Comparison of ENCODE assay signal across 13 cellular contexts in the genomic region with DNA sequence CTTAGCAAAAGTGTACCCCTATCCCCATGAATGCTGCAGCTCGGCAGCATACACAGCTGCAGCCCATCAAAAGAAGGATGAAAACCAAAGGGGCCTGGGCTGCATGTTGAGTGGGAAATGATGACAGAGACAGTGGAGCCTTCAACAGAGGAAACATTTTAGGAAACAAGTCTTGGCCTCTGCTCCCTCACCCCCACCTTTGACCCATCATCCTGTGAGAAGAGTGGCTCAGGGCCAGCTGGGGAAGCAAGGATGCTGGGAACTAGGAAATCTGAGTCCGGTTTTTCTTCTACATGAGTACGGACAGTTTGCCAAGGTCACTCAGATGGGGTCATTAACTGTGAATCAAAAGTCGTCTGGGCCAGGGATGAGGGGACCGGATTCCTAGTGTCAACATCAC. TPM values are rescaled to one million over a fixed set of nuclear protein-coding genes. Genes with fewer than 3 reads are reported as not detected.
DNase-seq lines count a peak whose midpoint lies in the region; ATAC-seq, FAIRE-seq and TF ChIP-seq lines count a peak whose summit lies in the region.
"Had no signal": no experiment of that assay in that cellular context is flagged by ENCODE, and none has a peak within 500 bp of the region (broad histone marks: within the 10 kb centered on the region; RNA-seq: fewer than 3 reads in every experiment).

No MANE protein-coding gene starts in this region.

- H3K9me3 ChIP-seq in heart left ventricle (no peaks in the 10 kb centered on the region), astrocyte (ENCODE audit: insufficient read depth, low read depth, low read length) (no peaks in the 10 kb centered on the region)
- H3K9me3 ChIP-seq: BLaER1 treated with 17β-estradiol and CSF1 and Interleukin-3, amounts not matched to agents 10 nM and 100 nM had no signal

- H3K4me1 ChIP-seq in heart left ventricle (peaks cover 0 to 6% (median 0%) of the 10 kb centered on the region in 12 donors), astrocyte (ENCODE audit: insufficient read depth, low read length) (no peaks in the 10 kb centered on the region)

- H3K9me3 Mint-ChIP-seq in astrocyte (ENCODE audit: unreplicated experiment): peaks cover 3% of the 10 kb centered on the region
- H3K9me3 Mint-ChIP-seq: CD8-positive, alpha-beta T cell had no signal

- no peak overlapping the region for H3K9ac ChIP-seq in astrocyte (ENCODE audit: low read length)
- H3K9ac ChIP-seq: BLaER1 treated with 17β-estradiol and CSF1 and Interleukin-3, amounts not matched to agents 10 nM and 100 nM had no signal

- H3K27me3 ChIP-seq in heart left ventricle: peaks cover 0 to 6% (median 0%) of the 10 kb centered on the region in 9 donors
- no peaks in the 10 kb centered on the region for H3K27me3 ChIP-seq in astrocyte (ENCODE audit: insufficient read depth, low read length)
- H3K27me3 ChIP-seq: BLaER1 treated with 17β-estradiol and CSF1 and Interleukin-3, amounts not matched to agents 10 nM and 100 nM had no signal

- DNase-seq in heart left ventricle (peak; percentile 39 to 67 (median 50)), Right ventricle myocardium inferior (ENCODE audit: missing footprints) (no peak), astrocyte (ENCODE audit: low read depth) (no peak), left ventricle myocardium superior (peak; percentile 54), omental fat pad (ENCODE audit: low spot score) (no peak), ureter (ENCODE audit: low spot score) (no peak)
- DNase-seq: Calu3; CD8-positive, alpha-beta T cell; GF-D8; H9 had no signal

- TF ChIP-seq CTCF in heart left ventricle (IDR thresholded peaks at IDR 0.05) (no peak), astrocyte (IDR thresholded peaks at IDR 0.05; ENCODE audit: insufficient read depth, low read depth, low read length) (no peak), omental fat pad (IDR thresholded peaks at IDR 0.05) (no peak)

- H3K4me1 Mint-ChIP-seq in astrocyte (ENCODE audit: low read depth, unreplicated experiment): peaks cover 3% of the 10 kb centered on the region
- H3K4me1 Mint-ChIP-seq: B cell had no signal

- H3K4me3 ChIP-seq in heart left ventricle: no peak overlapping the region
- no peak overlapping the region for H3K4me3 ChIP-seq in astrocyte (ENCODE audit: insufficient read depth, low read depth, low read length)
- H3K4me3 ChIP-seq: BLaER1 treated with 17β-estradiol and CSF1 and Interleukin-3, amounts not matched to agents 10 nM and 100 nM had no signal

- no peaks in the 10 kb centered on the region for H4K20me1 ChIP-seq in astrocyte (ENCODE audit: insufficient read depth, low read length)
- H4K20me1 ChIP-seq: BLaER1 treated with 17β-estradiol and CSF1 and Interleukin-3, amounts not matched to agents 10 nM and 100 nM had no signal

- H2AFZ ChIP-seq in astrocyte (ENCODE audit: low read depth, low read length): no peak overlapping the region

- no peaks in the 10 kb centered on the region for H3K79me2 ChIP-seq in astrocyte (ENCODE audit: insufficient read depth, low read length)

- H3K36me3 Mint-ChIP-seq in astrocyte (ENCODE audit: low read depth, unreplicated experiment): no peaks in the 10 kb centered on the region
- H3K36me3 Mint-ChIP-seq: CD8-positive, alpha-beta T cell had no signal

- TF ChIP-seq POLR2A in heart left ventricle (IDR thresholded peaks at IDR 0.05): no peak

- peak; percentile 13 for FAIRE-seq in astrocyte (lab: Jason Lieb, UNC)

- H3K27me3 Mint-ChIP-seq in astrocyte (ENCODE audit: low read depth, unreplicated experiment): no peaks in the 10 kb centered on the region
- H3K27me3 Mint-ChIP-seq: B cell had no signal

- intact Hi-C loops in heart left ventricle (cut with DNase I): no loop called here
- intact Hi-C loops in Right ventricle myocardium inferior (cut with DNase I): no loop called here
- intact Hi-C loops in left ventricle myocardium superior (cut with micrococcal nuclease): no loop called here

- H3K4me2 ChIP-seq in astrocyte (ENCODE audit: low read length): no peak overlapping the region
- H3K4me2 ChIP-seq: BLaER1 treated with 17β-estradiol and CSF1 and Interleukin-3, amounts not matched to agents 10 nM and 100 nM had no signal

- ATAC-seq in heart left ventricle (peak in 3 of 4 donors; percentile 11 to 42 (median 32)), Right ventricle myocardium inferior (no peak), left ventricle myocardium superior (peak; percentile 55), omental fat pad (ENCODE audit: low FRiP score) (peak; percentile 47), GM21528 (IDR thresholded peaks at IDR 0.05; ENCODE audit: low FRiP score, unreplicated experiment) (no peak)
- ATAC-seq: CD8-positive, alpha-beta T cell had no signal

- H3K27ac ChIP-seq in heart left ventricle (no peak overlapping the region), astrocyte (ENCODE audit: low read depth, low read length) (no peak overlapping the region)
- H3K27ac ChIP-seq: BLaER1 treated with 17β-estradiol and CSF1 and Interleukin-3, amounts not matched to agents 10 nM and 100 nM had no signal

- no peak overlapping the region for H3K27ac Mint-ChIP-seq in astrocyte (ENCODE audit: unreplicated experiment)
- H3K27ac Mint-ChIP-seq: B cell; CD8-positive, alpha-beta T cell; H9 had no signal

- 50 to 72% (median 51%) methylated on average over 3 to 5 of the region's 5 CpGs for WGBS in heart left ventricle, 4 donors

- no peaks in the 10 kb centered on the region for H3K36me3 ChIP-seq in heart left ventricle
- no peaks in the 10 kb centered on the region for H3K36me3 ChIP-seq in astrocyte (ENCODE audit: insufficient read depth, low read length)
- H3K36me3 ChIP-seq: BLaER1 treated with 17β-estradiol and CSF1 and Interleukin-3, amounts not matched to agents 10 nM and 100 nM had no signal

- no peak overlapping the region for H3K4me3 Mint-ChIP-seq in astrocyte (ENCODE audit: unreplicated experiment)
- H3K4me3 Mint-ChIP-seq: B cell; CD8-positive, alpha-beta T cell; H9 had no signal

RNA-seq across cellular contexts. Expression of gene IDS, which starts 37.2 kb away (rescaled TPM):
- total RNA-seq in heart left ventricle (10 to 100 TPM; 57.4 to 83.9 (median 72.6) TPM), Right ventricle myocardium inferior (77.6 TPM), astrocyte (127 and 130 TPM in 2 replicates), left ventricle myocardium superior (88.7 TPM), omental fat pad (10 to 100 TPM; 39.0 to 67.5 (median 56.1) TPM), ureter (86.8 TPM)
- polyA plus RNA-seq in heart left ventricle: 10 to 100 TPM; 20.7 to 58.9 TPM

Comparison
In these comparisons a context has a peak if more than half of its experiments do, and no peak if none do; other contexts are left out.
1. ATAC-seq: peak in heart left ventricle (3 of 4), left ventricle myocardium superior (single experiment) and omental fat pad (single experiment); none in Right ventricle myocardium inferior (single experiment) and GM21528 (single experiment).
2. DNase-seq: peak in heart left ventricle (5 of 5) and left ventricle myocardium superior (single experiment); none in Right ventricle myocardium inferior (single experiment), astrocyte (single experiment), omental fat pad (single experiment) and ureter (single experiment).